19 cellular contexts compared by ENCODE assay signal in the genomic region with DNA sequence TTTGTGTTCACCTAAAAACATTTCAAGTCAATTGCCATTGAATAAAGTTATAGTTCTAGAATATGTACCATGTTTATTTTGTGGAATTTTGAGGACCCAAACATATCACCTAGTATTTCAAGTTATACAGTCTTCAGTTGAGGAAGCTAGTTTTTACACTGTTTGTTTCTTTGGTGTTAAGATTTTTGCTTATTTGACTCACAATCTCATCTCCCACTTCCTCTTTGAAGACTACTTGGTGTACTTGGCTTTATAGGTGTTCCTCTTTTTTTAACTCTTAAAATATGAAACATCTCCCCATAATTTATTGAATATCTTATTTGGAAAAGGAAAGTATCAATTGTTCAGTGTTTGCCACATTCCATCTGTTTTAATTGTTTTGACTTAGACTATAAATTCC.
A peak's percentile ranks its signal among the peaks of the same experiment; 100 is the strongest.
DNase-seq lines count a peak whose midpoint lies in the region; ATAC-seq and TF ChIP-seq lines count a peak whose summit lies in the region.
"Had no signal": no experiment of that assay in that cellular context is flagged by ENCODE, and none has a peak within 500 bp of the region (broad histone marks: within the 10 kb centered on the region; RNA-seq: fewer than 3 reads in every experiment).

No MANE protein-coding gene starts in this region.

- no peaks in the 10 kb centered on the region for H3K36me3 ChIP-seq in MG63
- H3K36me3 ChIP-seq: BE2C, HAP-1 had no signal

- DNase-seq in SIG-M5 treated with dmso at 0.1 percent for 504 hours (lab: John Stamatoyannopoulos, UW; ENCODE audit: unreplicated experiment), result peak; percentile 61
- no peak for DNase-seq in SIG-M5 (lab: John Stamatoyannopoulos, UW)
- DNase-seq in NB4 (ENCODE audit: low read depth), result peak; percentile 5
- DNase-seq in MG63, result no peak
- DNase-seq in activated gamma-delta T cell treated with Interleukin-2 at 50 U/mL for 16 hours, result no peak
- DNase-seq: BE2C; CD4-positive, alpha-beta T cell; MM.1S; NCI-H1436; NCI-H2029; NCI-H2171; NCI-H446; NK-92 treated with Interleukin-12 subunit alpha and Interleukin-12 subunit beta, amount 100 ng/mL, for 24 hours; SK-N-SH; T-helper 17 cell had no signal

- TF ChIP-seq POLR2A in NB4 (IDR thresholded peaks at IDR 0.05; ENCODE audit: extremely low read depth, insufficient read length), result no peak

- H3K9me3 ChIP-seq in MG63, result no peaks in the 10 kb centered on the region
- H3K9me3 ChIP-seq: BE2C, HAP-1, SK-N-SH had no signal

- TF ChIP-seq CTCF in NB4 (IDR thresholded peaks at IDR 0.05; ENCODE audit: low read depth, low read length), result no peak

- ATAC-seq in HG03175 (IDR thresholded peaks at IDR 0.05; ENCODE audit: unreplicated experiment), result peak; percentile 58
- no peak for ATAC-seq in GM21381 (IDR thresholded peaks at IDR 0.05; ENCODE audit: unreplicated experiment)
- ATAC-seq in HG02588 (IDR thresholded peaks at IDR 0.05; ENCODE audit: unreplicated experiment), result no peak
- ATAC-seq: T-helper 17 cell had no signal

- H3K27me3 ChIP-seq in MG63, result no peaks in the 10 kb centered on the region
- H3K27me3 ChIP-seq: BE2C had no signal

- H3K4me3 ChIP-seq in NB4 (ENCODE audit: low read depth, low read length), result no peak overlapping the region
- H3K4me3 ChIP-seq in MG63, result no peak overlapping the region
- H3K4me3 ChIP-seq: HAP-1 had no signal

Comparison
In these comparisons a context has a peak if more than half of its experiments do, and no peak if none do; other contexts are left out.
1. DNase-seq: peak in SIG-M5 treated with dmso at 0.1 percent for 504 hours (single experiment) and NB4 (single experiment); none in SIG-M5 (single experiment), MG63 (single experiment) and activated gamma-delta T cell treated with Interleukin-2 at 50 U/mL for 16 hours (single experiment).